8 cellular contexts compared by ENCODE assay signal in the genomic region with DNA sequence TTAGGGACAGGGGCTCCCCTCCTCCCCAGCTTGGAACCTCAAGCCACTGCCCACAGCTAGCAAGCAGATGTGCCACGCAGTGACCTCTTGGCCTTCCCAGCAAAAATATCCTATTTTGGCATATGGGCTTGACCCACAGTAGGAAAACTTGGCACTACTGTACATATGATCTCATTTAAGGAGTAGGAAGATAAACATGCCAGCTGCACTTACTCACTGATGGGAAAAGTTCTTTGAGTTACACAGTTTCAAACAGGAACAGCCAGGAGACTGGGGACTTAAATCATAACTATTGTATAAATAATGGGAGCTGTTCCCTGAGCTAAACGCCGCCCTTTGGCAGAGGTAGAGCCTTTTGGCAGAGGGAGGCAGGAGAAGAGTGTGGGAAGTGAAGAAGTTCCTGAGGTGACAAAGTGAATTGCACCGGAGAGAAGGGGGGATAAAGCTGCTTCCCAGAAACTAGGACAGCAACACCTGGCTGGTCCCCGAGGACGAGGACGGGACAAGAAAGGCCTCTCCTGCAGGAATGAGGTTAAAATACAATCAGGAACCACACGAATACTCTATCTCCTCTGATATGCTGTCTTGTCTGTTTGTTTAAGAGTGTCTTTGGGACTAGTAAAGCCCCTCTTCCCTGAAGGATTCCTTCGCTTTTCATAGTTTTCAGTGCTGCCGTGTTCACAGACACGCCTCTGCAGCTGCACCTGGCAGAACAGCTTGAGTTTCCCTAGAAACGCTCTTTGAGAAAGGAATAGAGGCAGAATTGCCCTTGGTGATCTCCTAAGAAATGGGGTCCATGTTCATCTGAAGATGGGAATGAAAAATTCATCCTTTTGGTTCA. TPM values are rescaled to one million over a fixed set of nuclear protein-coding genes. Genes with fewer than 3 reads are reported as not detected.
DNase-seq lines count a peak whose midpoint lies in the region; ATAC-seq, FAIRE-seq and TF ChIP-seq lines count a peak whose summit lies in the region.
"Had no signal": no experiment of that assay in that cellular context is flagged by ENCODE, and none has a peak within 500 bp of the region (broad histone marks: within the 10 kb centered on the region; RNA-seq: fewer than 3 reads in every experiment).

No MANE protein-coding gene starts in this region.

- no peaks in the 10 kb centered on the region for H3K9me3 Mint-ChIP-seq in CD8-positive, alpha-beta T cell

- no peak for TF ChIP-seq POLR2A in H1 (IDR thresholded peaks at IDR 0.05; ENCODE audit: control extremely low read depth in 1 of 2, low read depth in 2 of 2, low read length in 2 of 2)
- TF ChIP-seq POLR2A in lower leg skin (IDR thresholded peaks at IDR 0.05) = no peak

- H3K4me1 ChIP-seq in H1 (replicated peaks in 1 of 4; ENCODE audit: control insufficient read depth in 3 of 4, insufficient read depth in 4 of 4, low read length in 3 of 4) = peaks cover 2 to 13% (median 6%) of the 10 kb centered on the region in 4 experiments; a peak in 5 of 7 replicates
- no peaks in the 10 kb centered on the region for H3K4me1 ChIP-seq in CD8-positive, alpha-beta T cell (ENCODE audit: insufficient read depth, low read length)

- DNase-seq in NCI-H446 treated with DMSO at 0.1 percent for 48 hours (lab: John Stamatoyannopoulos, UW) = peak; percentile 32
- DNase-seq in H1 (ENCODE audit: low read depth in 1 of 2, low spot score in 2 of 2) = peak in 1 of 2 experiments; percentile 35
- peak; percentile 79 for DNase-seq in mesenteric fat pad (ENCODE audit: low spot score)
- DNase-seq in ureter (ENCODE audit: low spot score) = peak; percentile 64
- no peak for DNase-seq in lower leg skin (ENCODE audit: low spot score in 2 of 2)
- DNase-seq in CD8-positive, alpha-beta T cell = no peak
- DNase-seq in NCI-H1092 (lab: John Stamatoyannopoulos, UW) = no peak
- DNase-seq: activated CD4-positive, alpha-beta T cell treated with anti-CD3 and anti-CD28 coated beads for 4 hours had no signal

- H4K20me1 ChIP-seq in H1 (replicated peaks in 1 of 2; ENCODE audit: control insufficient read depth in 1 of 2, insufficient read depth in 2 of 2, low read length in 2 of 2) = peaks cover 0 to 3% of the 10 kb centered on the region in 2 experiments

- H4K91ac ChIP-seq in H1 (replicated peaks; ENCODE audit: insufficient read length, low read length) = no peak overlapping the region

- H3K23me2 ChIP-seq in H1 (ENCODE audit: low read depth, low read length) = peaks cover 2% of the 10 kb centered on the region; the same call in 1 of the 2 replicates

- H3K79me1 ChIP-seq in H1 (ENCODE audit: low read depth, low read length) = no peaks in the 10 kb centered on the region

- peaks cover 0 to 4% (median 0%) of the 10 kb centered on the region in 4 experiments; a peak in 2 of 7 replicates for H3K27me3 ChIP-seq in H1 (replicated peaks in 1 of 4; ENCODE audit: control insufficient read depth in 3 of 4, extremely low read depth in 1 of 4, insufficient read depth in 3 of 4, low read length in 3 of 4)
- no peaks in the 10 kb centered on the region for H3K27me3 ChIP-seq in CD8-positive, alpha-beta T cell (ENCODE audit: insufficient read depth, low read length)

- H3K23ac ChIP-seq in H1 (ENCODE audit: insufficient read length) = no peak overlapping the region

- H3K14ac ChIP-seq in H1 (ENCODE audit: insufficient read length) = no peak overlapping the region

- H2BK5ac ChIP-seq in H1 (ENCODE audit: low read depth, low read length) = no peak overlapping the region

- H3K36me3 Mint-ChIP-seq in CD8-positive, alpha-beta T cell = no peaks in the 10 kb centered on the region

- H3K18ac ChIP-seq in H1 (ENCODE audit: extremely low read depth, low read length) = no peak overlapping the region

- no peak overlapping the region for H2AFZ ChIP-seq in H1 (ENCODE audit: low read length)

- H3K4me3 ChIP-seq in H1 (ENCODE audit: extremely low read depth in 1 of 4, insufficient read depth in 2 of 4, low read depth in 3 of 4, low read length in 4 of 4) = no peak overlapping the region
- no peak overlapping the region for H3K4me3 ChIP-seq in lower leg skin (ENCODE audit: low read depth, poor library complexity, severe bottlenecking)
- no peak overlapping the region for H3K4me3 ChIP-seq in CD8-positive, alpha-beta T cell (ENCODE audit: low read depth, low read length)

- H2BK12ac ChIP-seq in H1 (ENCODE audit: low read depth, low read length) = no peak overlapping the region

- H4K5ac ChIP-seq in H1 (ENCODE audit: insufficient read length, low read depth, low read length) = no peak overlapping the region

- no peak overlapping the region for H2BK20ac ChIP-seq in H1 (ENCODE audit: low read length)

- H3K79me2 ChIP-seq in H1 (ENCODE audit: control insufficient read depth in 1 of 2, insufficient read depth in 2 of 2, low read length in 2 of 2) = peaks cover 0 to 51% of the 10 kb centered on the region in 2 experiments; a peak in 3 of 4 replicates

- H3K27me3 Mint-ChIP-seq in CD8-positive, alpha-beta T cell (ENCODE audit: low read depth) = peaks cover 23% of the 10 kb centered on the region

- no peak for TF ChIP-seq CTCF in H1 (IDR thresholded peaks at IDR 0.05; ENCODE audit: control extremely low read depth in 1 of 3, insufficient read depth in 1 of 3, low read depth in 1 of 3, low read length in 3 of 3)
- no peak for TF ChIP-seq CTCF in lower leg skin (IDR thresholded peaks at IDR 0.05)
- no peak for TF ChIP-seq CTCF in CD8-positive, alpha-beta T cell (IDR thresholded peaks at IDR 0.05)

- ATAC-seq in CD8-positive, alpha-beta T cell = no peak

- FAIRE-seq in H1 (lab: Jason Lieb, UNC) = no peak

- no peak overlapping the region for H2BK120ac ChIP-seq in H1 (replicated peaks; ENCODE audit: low read depth, low read length)

- no peak overlapping the region for H3K9ac ChIP-seq in H1 (replicated peaks in 1 of 4; ENCODE audit: extremely low read depth in 1 of 4, low read depth in 3 of 4, low read length in 3 of 4)

- no peak overlapping the region for H2AK5ac ChIP-seq in H1 (ENCODE audit: low read depth, low read length)

- no peak overlapping the region for H3K4me2 ChIP-seq in H1 (ENCODE audit: insufficient read depth in 1 of 2, low read depth in 2 of 2, low read length in 2 of 2)

- H2BK15ac ChIP-seq in H1 (ENCODE audit: low read length) = no peak overlapping the region

- CTCF ChIA-PET in H1 (lab: Charles Lee; ENCODE audit: partially characterized antibody) = interaction anchor here (0.7 to 1.8 kb wide), 4 partner anchors 9 to 31 kb away, joined by 3 to 5 read pairs (median 3); no protein-coding TSS in a partner anchor
- CTCF ChIA-PET in CD8-positive, alpha-beta T cell (lab: Charles Lee) = no interaction called here

- no peak overlapping the region for H3K27ac ChIP-seq in H1 (ENCODE audit: low read depth, low read length)
- no peak overlapping the region for H3K27ac ChIP-seq in CD8-positive, alpha-beta T cell (ENCODE audit: low read depth, low read length)

- TF ChIP-seq RAD21 in H1 (IDR thresholded peaks at IDR 0.05 in 1 of 2, conservative IDR thresholded peaks at IDR 0.05 in 1 of 2; ENCODE audit: low read depth in 2 of 2, low read length in 2 of 2) = no peak

- H3K4me1 Mint-ChIP-seq in CD8-positive, alpha-beta T cell (ENCODE audit: low read depth) = no peaks in the 10 kb centered on the region

- POLR2A ChIA-PET in H1 (lab: Charles Lee; ENCODE audit: partially characterized antibody) = interaction anchor here (0.8 to 0.9 kb wide), 2 partner anchors 9 kb away, joined by 3 read pairs; no protein-coding TSS in a partner anchor
- POLR2A ChIA-PET in CD8-positive, alpha-beta T cell (lab: Charles Lee) = no interaction called here

- peaks cover 2 to 9% (median 3%) of the 10 kb centered on the region in 4 experiments; a peak in 5 of 8 replicates for H3K36me3 ChIP-seq in H1 (ENCODE audit: control insufficient read depth in 2 of 4, insufficient read depth in 4 of 4, low read length in 3 of 4)
- H3K36me3 ChIP-seq in CD8-positive, alpha-beta T cell (ENCODE audit: insufficient read depth, low read length) = no peaks in the 10 kb centered on the region

- no peak overlapping the region for H3K56ac ChIP-seq in H1 (replicated peaks; ENCODE audit: insufficient read length, low read depth, low read length)

- H4K8ac ChIP-seq in H1 (ENCODE audit: extremely low read depth, insufficient read depth, low read length) = peak overlapping the region; percentile 31; the same call in 1 of the 2 replicates

- WGBS in H1 (ENCODE audit: extremely low coverage in 1 of 2, insufficient coverage in 1 of 2, insufficient read length in 1 of 2, insufficient replicate concordance in 2 of 2, low coverage in 1 of 2, low lambda C conversion rate in 2 of 2, missing lambda C conversion rate in 1 of 2), 2 experiments = 82% methylated on average over 12 of the region's 12 CpGs; no CpG with 5 or more reads in 1 of the 2 experiments
- WGBS in lower leg skin, 2 donors = 27 to 34% methylated on average over 12 of the region's 12 CpGs

- no peaks in the 10 kb centered on the region for H3K9me3 ChIP-seq in H1 (ENCODE audit: insufficient read depth in 2 of 2, low read depth in 1 of 2, low read length in 1 of 2)
- no peaks in the 10 kb centered on the region for H3K9me3 ChIP-seq in CD8-positive, alpha-beta T cell (ENCODE audit: low read length)

- H3K4me3 Mint-ChIP-seq in CD8-positive, alpha-beta T cell = no peak overlapping the region

- no peak overlapping the region for H3K27ac Mint-ChIP-seq in CD8-positive, alpha-beta T cell

- no peak overlapping the region for H3K4ac ChIP-seq in H1 (replicated peaks; ENCODE audit: insufficient read length, low read depth, low read length)

- intact Hi-C loops in lower leg skin (cut with DNase I; ENCODE audit: low total_unique reads) = no loop called here
- intact Hi-C loops in CD8-positive, alpha-beta T cell (cut with DNase I, micrococcal nuclease) = no loop called here

- no peak for TF ChIP-seq EP300 in H1 (IDR thresholded peaks at IDR 0.05; ENCODE audit: borderline replicate concordance in 1 of 2, low read depth in 2 of 2, low read length in 2 of 2)

TF ChIP-seq in H1, 55 proteins besides CTCF, POLR2A, EP300 and RAD21 (continues in another document):
- TF ChIP-seq JUND (IDR thresholded peaks at IDR 0.05; ENCODE audit: low read length) (no peak), GABPA (IDR thresholded peaks at IDR 0.05; ENCODE audit: borderline replicate concordance, insufficient read depth, low read length) (no peak)

RNA-seq across cellular contexts. Expression of gene SACS, which starts 5.9 kb away (rescaled TPM):
- 51.3 and 54.2 TPM in 2 replicates for total RNA-seq in H1 (2021; fragmentation: NEBNext Ultra II Directional; extraction: Animal tissue kit (Norgen Biotek cat#: 25700))
- 11.0 and 17.4 TPM in 2 replicates for polyA plus RNA-seq in H1 (2011; rRNA removed)
- 14.2 TPM for polyA plus RNA-seq in H1 (2011; cell fraction: cytosol; rRNA removed)
- polyA plus RNA-seq in H1 (2011; cell fraction: nucleus; rRNA removed) = 54.3 TPM
- 9.6 to 23.4 TPM (median 16.3 TPM) in 4 replicates for polyA plus RNA-seq in H1 (2012, experiment 1 of 2)
- polyA plus RNA-seq in H1 (2012, experiment 2 of 2) = 1.5 TPM
- 23.0 TPM for polyA plus RNA-seq in H1 (2013, experiment 1 of 2)
- 18.6 TPM for polyA plus RNA-seq in H1 (2013, experiment 2 of 2)
- polyA minus RNA-seq in H1 (2011; rRNA and poly(A)+ RNA removed) = 171 and 240 TPM in 2 replicates
- polyA minus RNA-seq in H1 (2011; cell fraction: cytosol; rRNA and poly(A)+ RNA removed) = 50.0 TPM
- polyA minus RNA-seq in H1 (2011; cell fraction: nucleus; rRNA and poly(A)+ RNA removed) = 177 TPM
- total RNA-seq in mesenteric fat pad (10.8 TPM), ureter (16.2 TPM), lower leg skin (1 to 10 TPM; 2.4 to 5.0 (median 3.9) TPM)
- 10 to 100 TPM in 1 of 2 experiments, 1 to 10 TPM in 1; 9.7 to 11.2 TPM for total RNA-seq in CD8-positive, alpha-beta T cell

Comparison
In these comparisons a context has a peak if more than half of its experiments do, and no peak if none do; other contexts are left out.
1. DNase-seq: peak in NCI-H446 treated with DMSO at 0.1 percent for 48 hours (single experiment), mesenteric fat pad (single experiment) and ureter (single experiment); none in lower leg skin (0 of 2), CD8-positive, alpha-beta T cell (0 of 7) and NCI-H1092 (single experiment).